14 cellular contexts compared by ENCODE assay signal in the genomic region with DNA sequence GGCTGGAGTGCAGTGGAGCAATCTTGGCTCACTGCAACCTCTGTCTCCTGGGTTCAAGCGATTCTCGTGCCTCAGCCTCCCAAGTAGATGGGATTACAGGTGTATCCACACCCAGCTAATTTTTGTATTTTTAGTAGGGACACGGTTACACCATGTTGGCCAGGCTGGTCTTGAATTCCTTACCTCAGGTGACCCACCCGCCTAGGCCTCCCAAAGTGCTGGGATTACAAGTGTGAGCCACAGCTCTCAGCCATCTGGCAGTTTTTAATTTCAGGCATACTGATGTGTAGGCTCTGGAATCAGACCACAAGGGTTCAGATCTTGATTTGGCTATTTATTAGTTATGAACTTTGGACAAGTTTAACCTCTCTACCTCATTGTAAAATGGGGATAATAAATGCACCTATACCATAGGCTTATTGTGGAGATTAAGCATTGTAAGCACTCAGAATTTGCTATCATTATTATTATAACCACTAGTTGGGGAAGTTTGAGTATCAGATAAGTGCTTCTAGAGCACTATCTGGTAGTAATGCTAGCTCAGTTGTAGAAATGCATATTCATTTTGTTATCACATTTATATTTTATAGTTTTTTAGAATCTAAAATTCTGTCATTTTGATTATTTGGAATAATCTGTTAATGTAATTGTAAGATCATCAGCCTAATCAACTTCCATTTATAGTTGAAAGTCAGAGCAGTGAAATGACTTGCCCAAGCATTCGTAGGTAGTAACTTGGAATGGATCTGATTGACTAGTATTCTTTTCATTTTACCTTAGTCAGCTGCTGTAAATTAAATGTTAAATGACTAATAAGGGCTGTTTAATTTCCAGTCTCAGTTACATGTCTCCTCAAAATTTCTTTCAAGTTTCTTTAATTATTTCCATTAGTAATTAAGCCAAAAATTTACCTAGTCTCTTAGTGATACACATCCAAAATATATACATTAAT. TPM values are rescaled to one million over a fixed set of nuclear protein-coding genes. Genes with fewer than 3 reads are reported as not detected.
DNase-seq lines count a peak whose midpoint lies in the region; ATAC-seq and TF ChIP-seq lines count a peak whose summit lies in the region.
"Had no signal": no experiment of that assay in that cellular context is flagged by ENCODE, and none has a peak within 500 bp of the region (broad histone marks: within the 10 kb centered on the region; RNA-seq: fewer than 3 reads in every experiment).

No MANE protein-coding gene starts in this region.

- POLR2A ChIA-PET in activated CD4-positive, alpha-beta T cell treated with anti-CD3 and anti-CD28 coated beads for 36 hours (lab: Charles Lee): interaction anchor here (0.5 kb wide), 2 partner anchors 84 to 655 kb away, joined by 3 to 7 read pairs; no protein-coding TSS in a partner anchor

- no peak for TF ChIP-seq CTCF in progenitor cell of endocrine pancreas (IDR thresholded peaks at IDR 0.05; ENCODE audit: unreplicated experiment)

- CTCF ChIA-PET in activated CD4-positive, alpha-beta T cell treated with anti-CD3 and anti-CD28 coated beads for 36 hours (lab: Charles Lee): interaction anchor here (1.0 to 3.6 kb wide), 4 partner anchors 19 to 55 kb away, joined by 3 to 29 read pairs (median 4); no protein-coding TSS in a partner anchor

- H3K27me3 Mint-ChIP-seq in activated CD4-positive, alpha-beta T cell treated with anti-CD3 and anti-CD28 coated beads for 36 hours: no peaks in the 10 kb centered on the region
- H3K27me3 Mint-ChIP-seq in IgD-negative memory B cell: no peaks in the 10 kb centered on the region
- H3K27me3 Mint-ChIP-seq in activated T-helper 17 cell treated with anti-CD3 and anti-CD28 coated beads, Interleukin-2, amount 50 U/mL, for 72 hours: no peaks in the 10 kb centered on the region
- no peaks in the 10 kb centered on the region for H3K27me3 Mint-ChIP-seq in progenitor cell of endocrine pancreas

- peaks cover 32% of the 10 kb centered on the region for H3K36me3 Mint-ChIP-seq in activated CD4-positive, alpha-beta T cell treated with anti-CD3 and anti-CD28 coated beads for 36 hours (ENCODE audit: low read depth)
- H3K36me3 Mint-ChIP-seq in IgD-negative memory B cell (peaks cover 2% of the 10 kb centered on the region), progenitor cell of endocrine pancreas (ENCODE audit: insufficient read depth) (peaks cover 7% of the 10 kb centered on the region)
- H3K36me3 Mint-ChIP-seq in activated T-helper 17 cell treated with anti-CD3 and anti-CD28 coated beads, Interleukin-2, amount 50 U/mL, for 72 hours (ENCODE audit: low read depth): peaks cover 80% of the 10 kb centered on the region

- H3K27ac Mint-ChIP-seq in activated CD4-positive, alpha-beta T cell treated with anti-CD3 and anti-CD28 coated beads for 36 hours: peak overlapping the region; percentile 42
- peak overlapping the region; percentile 31 to 67 (median 62) for H3K27ac Mint-ChIP-seq in IgD-negative memory B cell
- H3K27ac Mint-ChIP-seq in activated T-helper 17 cell treated with anti-CD3 and anti-CD28 coated beads, Interleukin-2, amount 50 U/mL, for 72 hours: peak overlapping the region; percentile 41
- peak overlapping the region; percentile 69 for H3K27ac Mint-ChIP-seq in progenitor cell of endocrine pancreas

- no peak for DNase-seq in activated CD4-positive, alpha-beta T cell treated with anti-CD3 and anti-CD28 coated beads for 36 hours
- no peak for DNase-seq in activated CD4-positive, alpha-beta T cell treated with anti-CD3 and anti-CD28 coated beads for 4 hours
- no peak for DNase-seq in progenitor cell of endocrine pancreas (ENCODE audit: low spot score, unreplicated experiment)
- DNase-seq in NCI-H1092 (lab: John Stamatoyannopoulos, UW): no peak
- no peak for DNase-seq in NCI-H2081 treated with DMSO at 0.1 percent for 48 hours (lab: John Stamatoyannopoulos, UW)
- DNase-seq: amniotic stem cell, colonic mucosa, esophagus squamous epithelium, HFFc6, NCI-H187 had no signal

- H3K4me3 Mint-ChIP-seq in activated CD4-positive, alpha-beta T cell treated with anti-CD3 and anti-CD28 coated beads for 36 hours: no peak overlapping the region
- H3K4me3 Mint-ChIP-seq in IgD-negative memory B cell (peak overlapping the region in 2 of 4 donors; percentile 17 to 30), progenitor cell of endocrine pancreas (ENCODE audit: low read depth) (no peak overlapping the region)
- peak overlapping the region; percentile 39 for H3K4me3 Mint-ChIP-seq in activated T-helper 17 cell treated with anti-CD3 and anti-CD28 coated beads, Interleukin-2, amount 50 U/mL, for 72 hours
- H3K4me3 Mint-ChIP-seq: HFFc6 had no signal

- H3K4me1 Mint-ChIP-seq in activated CD4-positive, alpha-beta T cell treated with anti-CD3 and anti-CD28 coated beads for 36 hours: peaks cover 63% of the 10 kb centered on the region
- H3K4me1 Mint-ChIP-seq in IgD-negative memory B cell (peaks cover 36 to 48% (median 39%) of the 10 kb centered on the region in 3 donors), progenitor cell of endocrine pancreas (ENCODE audit: low read depth) (peaks cover 22% of the 10 kb centered on the region)
- peaks cover 30% of the 10 kb centered on the region for H3K4me1 Mint-ChIP-seq in activated T-helper 17 cell treated with anti-CD3 and anti-CD28 coated beads, Interleukin-2, amount 50 U/mL, for 72 hours

- intact Hi-C loops in activated CD4-positive, alpha-beta T cell treated with anti-CD3 and anti-CD28 coated beads for 36 hours (cut with DNase I, micrococcal nuclease): loop anchor here in 1 of 2 experiments (2.0 kb wide), 1 partner anchor 14 kb away; no protein-coding TSS in a partner anchor

- ATAC-seq in activated CD4-positive, alpha-beta T cell treated with anti-CD3 and anti-CD28 coated beads for 36 hours: peak; percentile 17
- ATAC-seq in activated T-helper 17 cell treated with anti-CD3 and anti-CD28 coated beads, Interleukin-2, amount 50 U/mL, for 72 hours (replicated peaks): peak; percentile 31
- no peak for ATAC-seq in GM21423 (IDR thresholded peaks at IDR 0.05; ENCODE audit: unreplicated experiment)
- ATAC-seq: left lobe of liver had no signal

- H3K9me3 Mint-ChIP-seq in activated CD4-positive, alpha-beta T cell treated with anti-CD3 and anti-CD28 coated beads for 36 hours (ENCODE audit: low read depth): no peaks in the 10 kb centered on the region
- H3K9me3 Mint-ChIP-seq in IgD-negative memory B cell: no peaks in the 10 kb centered on the region
- no peaks in the 10 kb centered on the region for H3K9me3 Mint-ChIP-seq in activated T-helper 17 cell treated with anti-CD3 and anti-CD28 coated beads, Interleukin-2, amount 50 U/mL, for 72 hours
- no peaks in the 10 kb centered on the region for H3K9me3 Mint-ChIP-seq in progenitor cell of endocrine pancreas (ENCODE audit: low read depth)
- H3K9me3 Mint-ChIP-seq: HFFc6 had no signal

RNA-seq across cellular contexts. Expression of gene KMT2E, which starts 22.5 kb away (rescaled TPM):
- total RNA-seq in activated CD4-positive, alpha-beta T cell treated with anti-CD3 and anti-CD28 coated beads for 36 hours: 10 to 100 TPM; 94.4 to 99.3 TPM
- 239 TPM for polyA plus RNA-seq in IgD-negative memory B cell
- 100 to 1,000 TPM in 1 of 2 donors, 10 to 100 TPM in 1; 85.2 to 181 TPM for total RNA-seq in activated T-helper 17 cell treated with anti-CD3 and anti-CD28 coated beads, Interleukin-2, amount 50 U/mL, for 72 hours
- total RNA-seq in progenitor cell of endocrine pancreas: 107 TPM in 2 replicates
